ENCODE assay signal across 20 cellular contexts in the genomic region with DNA sequence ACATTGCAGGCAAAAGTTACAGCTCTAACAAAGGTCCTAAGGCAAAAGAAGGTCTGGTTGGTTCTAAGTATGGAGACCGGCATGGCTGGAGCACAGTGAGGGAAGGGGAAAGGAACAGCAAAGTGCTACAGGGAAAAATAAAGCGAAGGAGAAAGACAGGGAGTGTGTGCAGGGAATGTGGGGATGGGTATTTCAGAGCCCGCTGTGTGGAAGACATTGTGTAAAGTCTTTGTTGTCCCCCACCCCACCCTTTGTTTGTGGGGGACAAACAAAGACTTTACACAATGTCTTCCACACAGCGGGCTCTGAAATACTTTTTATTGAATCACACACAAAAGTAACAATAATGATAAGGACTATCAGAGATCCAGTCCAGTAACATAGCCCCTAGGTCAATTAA. TPM values are rescaled to one million over a fixed set of nuclear protein-coding genes. Genes with fewer than 3 reads are reported as not detected.
"Had no signal": no experiment of that assay in that cellular context is flagged by ENCODE, and none has a peak within 500 bp of the region (broad histone marks: within the 10 kb centered on the region; RNA-seq: fewer than 3 reads in every experiment).

No MANE protein-coding gene starts in this region.

- H3K4me3 ChIP-seq: esophagus squamous epithelium, gastrocnemius medialis, heart left ventricle, mucosa of descending colon, spleen, tibial nerve had no signal

- H3K36me3 ChIP-seq: esophagus squamous epithelium, gastrocnemius medialis, heart left ventricle, spleen, tibial nerve, WERI-Rb-1 had no signal

- H3K9me3 ChIP-seq: esophagus squamous epithelium, gastrocnemius medialis, heart left ventricle, mucosa of descending colon, spleen, tibial nerve had no signal

- ATAC-seq: effector memory CD8-positive, alpha-beta T cell; gastrocnemius medialis; heart left ventricle; left colon; mucosa of descending colon; T-cell had no signal

- H3K27ac ChIP-seq: esophagus squamous epithelium, gastrocnemius medialis, heart left ventricle, spleen, tibial nerve, WERI-Rb-1 had no signal

- DNase-seq: activated CD4-positive, alpha-beta T cell treated with anti-CD3 and anti-CD28 coated beads for 1 hour; activated CD4-positive, alpha-beta T cell treated with anti-CD3 and anti-CD28 coated beads, Interleukin-2, amount 50 U/mL, for 1 hour; activated gamma-delta T cell treated with Interleukin-2 at 50 U/mL for 16 hours; activated T-cell treated with anti-CD3 and anti-CD28 coated beads, Interleukin-2, amount 50 U/mL, for 1 hour; aorta; effector memory CD8-positive, alpha-beta T cell; esophagus squamous epithelium; gastrocnemius medialis; heart left ventricle; left colon; mesenchymal stem cell; mucosa of descending colon; nephron progenitor cell; spleen; stimulated activated CD4-positive, alpha-beta T cell treated with anti-CD3 and anti-CD28 coated beads, Interleukin-4, amount 100 ng/mL, for 24 hours; stimulated activated naive CD4-positive, alpha-beta T cell treated with Interleukin-2 at 50 U/mL for 16 hours; T-cell; WERI-Rb-1 had no signal

- H3K4me1 ChIP-seq: esophagus squamous epithelium, gastrocnemius medialis, heart left ventricle, spleen, tibial nerve had no signal

- H3K27me3 ChIP-seq: esophagus squamous epithelium, gastrocnemius medialis, spleen, tibial nerve had no signal

RNA-seq across cellular contexts. Expression of gene C2orf15, which starts 28.9 kb away (rescaled TPM):
- total RNA-seq: cardiac septum, gastrocnemius medialis had no signal
